Comparison of ENCODE assay signal across 8 cellular contexts in genomic region chr12:57771873-57772428, GRCh38. TPM values are rescaled to one million over a fixed set of nuclear protein-coding genes. Genes with fewer than 3 reads are reported as not detected.
A peak's percentile ranks its signal among the peaks of the same experiment; 100 is the strongest.
DNase-seq lines count a peak whose midpoint lies in the region; ATAC-seq and TF ChIP-seq lines count a peak whose summit lies in the region.

METTL1 (minus strand) TSS chr12:57772105; CDS start chr12:57772083, 22 bp downstream.

- H3F3A ChIP-seq in SK-N-SH (replicated peaks; ENCODE audit: insufficient read depth) = peaks cover 3% of the 10 kb centered on the region

- peak within 1 kb of the TSS; percentile 88 for H2AFZ ChIP-seq in SK-N-SH (ENCODE audit: low read depth)
- peak within 1 kb of the TSS; percentile 98 for H2AFZ ChIP-seq in osteoblast (ENCODE audit: low read length)

- H4K20me1 ChIP-seq in SK-N-SH (ENCODE audit: insufficient read depth) (no peaks in the 10 kb centered on the region), osteoblast (ENCODE audit: insufficient read depth, low read length) (no peaks in the 10 kb centered on the region)

- no peaks in the 10 kb centered on the region for H3K9me3 Mint-ChIP-seq in activated naive CD4-positive, alpha-beta T cell treated with anti-CD3 and anti-CD28 coated beads, Interleukin-2, amount 50 U/mL, for 72 hours

- H3K4me3 ChIP-seq in HFF-Myc (replicated peaks; ENCODE audit: low read depth, low read length) = peak within 1 kb of the TSS; percentile 93
- H3K4me3 ChIP-seq in SK-N-SH (ENCODE audit: low read depth in 2 of 2, low read length in 1 of 2) = peak within 1 kb of the TSS; percentile 60 to 78
- peak within 1 kb of the TSS; percentile 91 for H3K4me3 ChIP-seq in osteoblast (ENCODE audit: insufficient read depth, low read length)
- H3K4me3 ChIP-seq in thymus (ENCODE audit: low read length) = peak within 1 kb of the TSS; percentile 78

- peak within 1 kb of the TSS; percentile 93 for H3K4me2 ChIP-seq in SK-N-SH
- peak within 1 kb of the TSS; percentile 90 for H3K4me2 ChIP-seq in osteoblast (ENCODE audit: insufficient read depth, low read length)

- peak within 1 kb of the TSS; percentile 89 to 94 for H3K27ac Mint-ChIP-seq in activated naive CD4-positive, alpha-beta T cell treated with anti-CD3 and anti-CD28 coated beads, Interleukin-2, amount 50 U/mL, for 72 hours

- peak; percentile 83 to 93 for ATAC-seq in activated naive CD4-positive, alpha-beta T cell treated with anti-CD3 and anti-CD28 coated beads, Interleukin-2, amount 50 U/mL, for 72 hours

- no peaks in the 10 kb centered on the region for H3K9me2 ChIP-seq in SK-N-SH

- H3K27me3 ChIP-seq in SK-N-SH (ENCODE audit: insufficient read depth) (no peaks in the 10 kb centered on the region), osteoblast (ENCODE audit: insufficient read depth, low read length) (peaks cover 5% of the 10 kb centered on the region), thymus (ENCODE audit: control insufficient read depth, insufficient read depth) (peaks cover 14% of the 10 kb centered on the region)

- no peak for TF ChIP-seq EP300 in SK-N-SH (IDR thresholded peaks at IDR 0.05; ENCODE audit: borderline replicate concordance in 1 of 2, low read depth in 1 of 2, low read length in 1 of 2)

- peak; percentile 83 for DNase-seq in GM04503 (ENCODE audit: low read depth)
- DNase-seq in HFF-Myc (ENCODE audit: extremely low read depth, low read depth) = peak; percentile 94
- peak; percentile 98 for DNase-seq in NAMALWA (ENCODE audit: low spot score)
- peak; percentile 94 for DNase-seq in SK-N-SH
- peak; percentile 86 to 91 for DNase-seq in activated naive CD4-positive, alpha-beta T cell treated with anti-CD3 and anti-CD28 coated beads, Interleukin-2, amount 50 U/mL, for 72 hours (ENCODE audit: low spot score in 2 of 2)
- peak; percentile 94 for DNase-seq in glomerular visceral epithelial cell (ENCODE audit: extremely low spot score)
- peak; percentile 98 for DNase-seq in osteoblast (ENCODE audit: insufficient read length, low spot score, missing footprints)

- H3K27ac ChIP-seq in SK-N-SH (ENCODE audit: low read depth in 2 of 2, low read length in 1 of 2) (peak within 1 kb of the TSS; percentile 92 to 93), osteoblast (ENCODE audit: low read depth, low read length) (peak within 1 kb of the TSS; percentile 95), thymus (ENCODE audit: low read depth) (peak within 1 kb of the TSS; percentile 75)

- peak within 1 kb of the TSS; percentile 88 for H3K9ac ChIP-seq in SK-N-SH

- H3K36me3 Mint-ChIP-seq in activated naive CD4-positive, alpha-beta T cell treated with anti-CD3 and anti-CD28 coated beads, Interleukin-2, amount 50 U/mL, for 72 hours = peaks cover 0 to 29% of the 10 kb centered on the region in 2 donors

- TF ChIP-seq CTCF in HFF-Myc (IDR thresholded peaks at IDR 0.05; ENCODE audit: low read depth, low read length, missing control alignments) (no peak), SK-N-SH (IDR thresholded peaks at IDR 0.05) (no peak), osteoblast (IDR thresholded peaks at IDR 0.05; ENCODE audit: extremely low read depth, low read depth, low read length) (no peak)

- peaks cover 9 to 21% of the 10 kb centered on the region in 2 experiments for H3K36me3 ChIP-seq in SK-N-SH (replicated peaks in 1 of 2; ENCODE audit: control insufficient read depth in 1 of 2, insufficient read depth in 2 of 2, low read length in 1 of 2)
- H3K36me3 ChIP-seq in osteoblast (ENCODE audit: insufficient read depth, low read length) = peaks cover 26% of the 10 kb centered on the region
- H3K36me3 ChIP-seq in thymus (ENCODE audit: control insufficient read depth, insufficient read depth) = no peaks in the 10 kb centered on the region

- H3K9me3 ChIP-seq in SK-N-SH (no peaks in the 10 kb centered on the region), osteoblast (ENCODE audit: low read depth, low read length) (no peaks in the 10 kb centered on the region), thymus (ENCODE audit: control insufficient read depth) (no peaks in the 10 kb centered on the region)

- POLR2A ChIA-PET in SK-N-SH (lab: Yijun Ruan, JAX) = interaction anchor here (0.7 to 1.2 kb wide), 4 partner anchors 8 to 18 kb away, joined by 4 to 5 read pairs (median 4); no protein-coding TSS in a partner anchor

- TF ChIP-seq RAD21 in SK-N-SH (IDR thresholded peaks at IDR 0.05; ENCODE audit: low read length) = no peak

- CTCF ChIA-PET in SK-N-SH (lab: Yijun Ruan, JAX) = interaction anchor here (0.8 to 1.5 kb wide), 4 partner anchors 9 to 46 kb away, joined by 4 to 6 read pairs (median 4); partner anchors contain the start of gene TSFM

- peaks cover 3 to 13% of the 10 kb centered on the region in 2 experiments; a peak in 1 of 4 replicates for H3K4me1 ChIP-seq in SK-N-SH (ENCODE audit: control insufficient read depth in 1 of 2, insufficient read depth in 2 of 2, low read depth in 1 of 2, low read length in 1 of 2)
- peaks cover 23% of the 10 kb centered on the region for H3K4me1 ChIP-seq in osteoblast (ENCODE audit: insufficient read depth, low read length)
- H3K4me1 ChIP-seq in thymus (ENCODE audit: control insufficient read depth, insufficient read depth, low read length) = peaks cover 6% of the 10 kb centered on the region

- WGBS in SK-N-SH (ENCODE audit: low lambda C conversion rate) = 0% methylated on average over 5 of the region's 28 CpGs
- WGBS in thymus = under 1% methylated on average over 28 of the region's 28 CpGs

- H3K79me2 ChIP-seq in SK-N-SH (ENCODE audit: insufficient read depth) (peaks cover 33% of the 10 kb centered on the region), osteoblast (ENCODE audit: insufficient read depth, low read length) (peaks cover 12% of the 10 kb centered on the region)

TF ChIP-seq in SK-N-SH, 30 proteins besides CTCF, POLR2A, EP300 and RAD21 (continues in another document):
- no peak for TF ChIP-seq TCF12 (IDR thresholded peaks at IDR 0.05)
- no peak; the same call in 1 of the 2 replicates for TF ChIP-seq RFX5 (IDR thresholded peaks at IDR 0.05; ENCODE audit: low read length)
- peak; percentile 76 for TF ChIP-seq CHD2 (IDR thresholded peaks at IDR 0.05; ENCODE audit: low read length, partially characterized antibody)
- TF ChIP-seq MEF2A (IDR thresholded peaks at IDR 0.05; ENCODE audit: borderline replicate concordance, low read depth) = no peak
- TF ChIP-seq NRF1 (IDR thresholded peaks at IDR 0.05; ENCODE audit: low read depth, low read length) = peak; percentile 36; the same call in 1 of the 2 replicates
- peak; percentile 61 for TF ChIP-seq REST (IDR thresholded peaks at IDR 0.05; ENCODE audit: low read depth, low read length)
- peak; percentile 100 for TF ChIP-seq MAX (IDR thresholded peaks at IDR 0.05; ENCODE audit: low read depth)
- peak; percentile 86; the same call in 1 of the 2 replicates for TF ChIP-seq POLR2AphosphoS5 (IDR thresholded peaks at IDR 0.05; ENCODE audit: low read depth, low read length)
- TF ChIP-seq FOSL2 (IDR thresholded peaks at IDR 0.05; ENCODE audit: borderline replicate concordance, low read depth) = no peak
- TF ChIP-seq TAF1 (IDR thresholded peaks at IDR 0.05; ENCODE audit: borderline replicate concordance, low read depth, low read length) = peak; percentile 84
- TF ChIP-seq FOXJ3 (CRISPR knock-in tag; IDR thresholded peaks at IDR 0.05) = no peak
- TF ChIP-seq SMC3 (IDR thresholded peaks at IDR 0.05; ENCODE audit: low read depth, low read length) = no peak

RNA-seq across cellular contexts. Expression of gene METTL1, which starts in this region (rescaled TPM):
- 28.0 and 33.2 TPM in 2 replicates for polyA plus RNA-seq in SK-N-SH (2012; rRNA removed)
- 21.1 and 21.7 TPM in 2 replicates for polyA plus RNA-seq in SK-N-SH (2012; cell fraction: cytosol; rRNA removed)
- polyA plus RNA-seq in SK-N-SH (2012; cell fraction: nucleus; rRNA removed) = 65.6 and 65.7 TPM in 2 replicates
- 10 to 100 TPM; 21.3 to 28.5 TPM for total RNA-seq in activated naive CD4-positive, alpha-beta T cell treated with anti-CD3 and anti-CD28 coated beads, Interleukin-2, amount 50 U/mL, for 72 hours
- 2.9 TPM in 2 replicates for total RNA-seq in osteoblast
- polyA plus RNA-seq in thymus = 12.9 TPM

Comparison
In these comparisons a context has a peak if more than half of its experiments do, and no peak if none do; other contexts are left out.
1. Peak in every context shown above with its lines: DNase-seq, ATAC-seq, H3K4me3 ChIP-seq and H3K27ac ChIP-seq.